In the genomic region with DNA sequence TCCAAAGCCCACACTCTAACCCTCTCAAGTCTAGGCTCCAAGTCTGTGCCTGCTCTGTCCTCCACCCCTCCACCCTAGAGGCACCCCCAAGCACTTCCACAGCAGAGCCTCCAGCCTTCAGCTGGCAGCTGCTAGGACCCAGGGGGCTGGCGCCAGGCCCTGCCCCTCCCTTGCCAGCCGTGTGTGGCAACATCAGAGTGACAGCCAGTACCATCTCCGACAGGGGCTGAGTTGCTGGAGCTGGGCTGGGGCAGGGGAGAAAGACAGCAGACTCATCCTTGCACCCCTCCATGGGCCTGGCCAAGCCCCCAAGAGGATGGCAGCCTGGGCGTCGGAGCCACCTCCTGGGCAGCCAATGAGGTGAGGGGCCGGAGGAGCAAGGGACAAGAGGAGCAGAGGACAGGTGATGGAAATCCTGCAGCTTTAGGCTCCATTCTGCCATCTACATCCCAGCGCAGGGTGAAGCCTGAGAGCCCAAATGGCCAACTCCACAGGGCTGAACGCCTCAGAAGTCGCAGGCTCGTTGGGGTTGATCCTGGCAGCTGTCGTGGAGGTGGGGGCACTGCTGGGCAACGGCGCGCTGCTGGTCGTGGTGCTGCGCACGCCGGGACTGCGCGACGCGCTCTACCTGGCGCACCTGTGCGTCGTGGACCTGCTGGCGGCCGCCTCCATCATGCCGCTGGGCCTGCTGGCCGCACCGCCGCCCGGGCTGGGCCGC, we compare ENCODE assay signal across 9 cellular contexts. TPM values are rescaled to one million over a fixed set of nuclear protein-coding genes. Genes with fewer than 3 reads are reported as not detected.
DNase-seq lines count a peak whose midpoint lies in the region; ATAC-seq, FAIRE-seq and TF ChIP-seq lines count a peak whose summit lies in the region.
"Had no signal": no experiment of that assay in that cellular context is flagged by ENCODE, and none has a peak within 500 bp of the region (broad histone marks: within the 10 kb centered on the region; RNA-seq: fewer than 3 reads in every experiment).

A gene with protein sequence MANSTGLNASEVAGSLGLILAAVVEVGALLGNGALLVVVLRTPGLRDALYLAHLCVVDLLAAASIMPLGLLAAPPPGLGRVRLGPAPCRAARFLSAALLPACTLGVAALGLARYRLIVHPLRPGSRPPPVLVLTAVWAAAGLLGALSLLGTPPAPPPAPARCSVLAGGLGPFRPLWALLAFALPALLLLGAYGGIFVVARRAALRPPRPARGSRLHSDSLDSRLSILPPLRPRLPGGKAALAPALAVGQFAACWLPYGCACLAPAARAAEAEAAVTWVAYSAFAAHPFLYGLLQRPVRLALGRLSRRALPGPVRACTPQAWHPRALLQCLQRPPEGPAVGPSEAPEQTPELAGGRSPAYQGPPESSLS (plus strand): TSS at position 207 of the 718 bp plus-strand sequence. CDS start 272 bp downstream, at position 479.

- TF ChIP-seq CTCF in bronchial epithelial cell (IDR thresholded peaks at IDR 0.05; ENCODE audit: insufficient read depth, low read length, severe bottlenecking), result no peak

- CTCF ChIA-PET in activated CD8-positive, alpha-beta memory T cell treated with anti-CD3 and anti-CD28 coated beads, Interleukin-2, amount 10 ng/mL, durations not matched to agents 7 days and 5 days (lab: Charles Lee), result interaction anchor here (1.2 to 1.6 kb wide), 3 partner anchors 14 to 27 kb away, joined by 3 to 6 read pairs (median 5); a partner anchor contains a TSS

- H3K27me3 Mint-ChIP-seq in activated CD8-positive, alpha-beta memory T cell treated with anti-CD3 and anti-CD28 coated beads, Interleukin-2, amount 10 ng/mL, durations not matched to agents 7 days and 5 days, result peaks cover 37% of the 10 kb centered on the region

- H3K36me3 ChIP-seq in HUES6 (ENCODE audit: control insufficient read depth, insufficient read depth, low read length), result no peaks in the 10 kb centered on the region
- peaks cover 1% of the 10 kb centered on the region for H3K36me3 ChIP-seq in bronchial epithelial cell (ENCODE audit: control insufficient read depth, insufficient read depth, low read length)

- no peak within 1 kb of the TSS for H3K27ac Mint-ChIP-seq in stimulated activated effector memory CD8-positive, alpha-beta T cell treated with anti-CD3 and anti-CD28 coated beads, Interleukin-12 subunit alpha, Interleukin-12 subunit beta, amount 100 ng/mL, for 72 hours
- no peak within 1 kb of the TSS for H3K27ac Mint-ChIP-seq in activated CD8-positive, alpha-beta memory T cell treated with anti-CD3 and anti-CD28 coated beads, Interleukin-2, amount 10 ng/mL, durations not matched to agents 7 days and 5 days

- no peak within 1 kb of the TSS for H3K27ac ChIP-seq in HUES6 (ENCODE audit: low read depth, low read length)

- peaks cover 5% of the 10 kb centered on the region for H3K4me1 Mint-ChIP-seq in stimulated activated effector memory CD8-positive, alpha-beta T cell treated with anti-CD3 and anti-CD28 coated beads, Interleukin-12 subunit alpha, Interleukin-12 subunit beta, amount 100 ng/mL, for 72 hours
- H3K4me1 Mint-ChIP-seq in activated CD8-positive, alpha-beta memory T cell treated with anti-CD3 and anti-CD28 coated beads, Interleukin-2, amount 10 ng/mL, durations not matched to agents 7 days and 5 days, result peaks cover 10% of the 10 kb centered on the region

- peaks cover 4% of the 10 kb centered on the region for H3K36me3 Mint-ChIP-seq in stimulated activated effector memory CD8-positive, alpha-beta T cell treated with anti-CD3 and anti-CD28 coated beads, Interleukin-12 subunit alpha, Interleukin-12 subunit beta, amount 100 ng/mL, for 72 hours
- no peaks in the 10 kb centered on the region for H3K36me3 Mint-ChIP-seq in activated CD8-positive, alpha-beta memory T cell treated with anti-CD3 and anti-CD28 coated beads, Interleukin-2, amount 10 ng/mL, durations not matched to agents 7 days and 5 days

- no peaks in the 10 kb centered on the region for H3K9me3 Mint-ChIP-seq in stimulated activated effector memory CD8-positive, alpha-beta T cell treated with anti-CD3 and anti-CD28 coated beads, Interleukin-12 subunit alpha, Interleukin-12 subunit beta, amount 100 ng/mL, for 72 hours
- no peaks in the 10 kb centered on the region for H3K9me3 Mint-ChIP-seq in activated CD8-positive, alpha-beta memory T cell treated with anti-CD3 and anti-CD28 coated beads, Interleukin-2, amount 10 ng/mL, durations not matched to agents 7 days and 5 days (ENCODE audit: low read depth)

- DNase-seq in bronchial epithelial cell (ENCODE audit: low read depth) (no peak), left lobe of liver (ENCODE audit: low spot score) (no peak), AML-193 (lab: John Stamatoyannopoulos, UW) (no peak), activated gamma-delta T cell treated with Interleukin-2 at 50 U/mL for 16 hours (no peak)
- DNase-seq in stimulated activated effector memory CD8-positive, alpha-beta T cell treated with anti-CD3 and anti-CD28 coated beads, Interleukin-12 subunit alpha, Interleukin-12 subunit beta, amount 100 ng/mL, for 72 hours (ENCODE audit: low spot score in 2 of 2), result no peak
- DNase-seq in activated CD8-positive, alpha-beta memory T cell treated with anti-CD3 and anti-CD28 coated beads, Interleukin-2, amount 10 ng/mL, durations not matched to agents 7 days and 5 days, result no peak

- H3K4me3 Mint-ChIP-seq in stimulated activated effector memory CD8-positive, alpha-beta T cell treated with anti-CD3 and anti-CD28 coated beads, Interleukin-12 subunit alpha, Interleukin-12 subunit beta, amount 100 ng/mL, for 72 hours, result peak within 1 kb of the TSS; percentile 31
- H3K4me3 Mint-ChIP-seq in activated CD8-positive, alpha-beta memory T cell treated with anti-CD3 and anti-CD28 coated beads, Interleukin-2, amount 10 ng/mL, durations not matched to agents 7 days and 5 days, result no peak within 1 kb of the TSS

- peaks cover 9% of the 10 kb centered on the region for H3K4me1 ChIP-seq in HUES6 (ENCODE audit: control insufficient read depth, insufficient read depth, low read length)

- no peaks in the 10 kb centered on the region for H3K9me3 ChIP-seq in HUES6 (ENCODE audit: control insufficient read depth, insufficient read depth, low read depth, low read length)

- H3K9ac ChIP-seq in HUES6 (ENCODE audit: low read length), result no peak within 1 kb of the TSS

- H3K27me3 ChIP-seq in HUES6 (ENCODE audit: control insufficient read depth, insufficient read depth, low read length) (peaks cover 66% of the 10 kb centered on the region), bronchial epithelial cell (ENCODE audit: control insufficient read depth, insufficient read depth, low read length) (peaks cover 7% of the 10 kb centered on the region)

- no peak for FAIRE-seq in bronchial epithelial cell (lab: Jason Lieb, UNC)
- FAIRE-seq: endometrium had no signal

- H3K4me3 ChIP-seq in HUES6 (ENCODE audit: low read depth, low read length) (peak within 1 kb of the TSS; percentile 61), bronchial epithelial cell (ENCODE audit: low read depth, low read length) (peak within 1 kb of the TSS; percentile 23)

- ATAC-seq in left lobe of liver (peak; percentile 38), HG03565 (IDR thresholded peaks at IDR 0.05; ENCODE audit: unreplicated experiment) (no peak)
- no peak for ATAC-seq in stimulated activated effector memory CD8-positive, alpha-beta T cell treated with anti-CD3 and anti-CD28 coated beads, Interleukin-12 subunit alpha, Interleukin-12 subunit beta, amount 100 ng/mL, for 72 hours
- ATAC-seq in activated CD8-positive, alpha-beta memory T cell treated with anti-CD3 and anti-CD28 coated beads, Interleukin-2, amount 10 ng/mL, durations not matched to agents 7 days and 5 days, result no peak

RNA-seq across cellular contexts. Expression of the gene that starts here (rescaled TPM):
- total RNA-seq in bronchial epithelial cell (not detected in 2 replicates), left lobe of liver (not detected)
- not detected for total RNA-seq in activated CD8-positive, alpha-beta memory T cell treated with anti-CD3 and anti-CD28 coated beads, Interleukin-2, amount 10 ng/mL, durations not matched to agents 7 days and 5 days

Comparison
In these comparisons a context has a peak if more than half of its experiments do, and no peak if none do; other contexts are left out.
1. Peak in ATAC-seq in left lobe of liver; RNA of the gene not detected or under 1 TPM.